Comparison of ENCODE assay signal across 1 cellular context in genomic region chr11:101567086-101567485, GRCh38.
TF ChIP-seq lines count a peak whose summit lies in the region.

No MANE protein-coding gene starts in this region.

TF ChIP-seq in WTC11, 78 proteins besides CTCF, POLR2A, EP300 and RAD21 (continued from another document):
- TF ChIP-seq, protein P1, sequence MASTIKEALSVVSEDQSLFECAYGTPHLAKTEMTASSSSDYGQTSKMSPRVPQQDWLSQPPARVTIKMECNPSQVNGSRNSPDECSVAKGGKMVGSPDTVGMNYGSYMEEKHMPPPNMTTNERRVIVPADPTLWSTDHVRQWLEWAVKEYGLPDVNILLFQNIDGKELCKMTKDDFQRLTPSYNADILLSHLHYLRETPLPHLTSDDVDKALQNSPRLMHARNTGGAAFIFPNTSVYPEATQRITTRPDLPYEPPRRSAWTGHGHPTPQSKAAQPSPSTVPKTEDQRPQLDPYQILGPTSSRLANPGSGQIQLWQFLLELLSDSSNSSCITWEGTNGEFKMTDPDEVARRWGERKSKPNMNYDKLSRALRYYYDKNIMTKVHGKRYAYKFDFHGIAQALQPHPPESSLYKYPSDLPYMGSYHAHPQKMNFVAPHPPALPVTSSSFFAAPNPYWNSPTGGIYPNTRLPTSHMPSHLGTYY (CRISPR knock-in tag; IDR thresholded peaks at IDR 0.05) = no peak
- TF ChIP-seq, protein P2, sequence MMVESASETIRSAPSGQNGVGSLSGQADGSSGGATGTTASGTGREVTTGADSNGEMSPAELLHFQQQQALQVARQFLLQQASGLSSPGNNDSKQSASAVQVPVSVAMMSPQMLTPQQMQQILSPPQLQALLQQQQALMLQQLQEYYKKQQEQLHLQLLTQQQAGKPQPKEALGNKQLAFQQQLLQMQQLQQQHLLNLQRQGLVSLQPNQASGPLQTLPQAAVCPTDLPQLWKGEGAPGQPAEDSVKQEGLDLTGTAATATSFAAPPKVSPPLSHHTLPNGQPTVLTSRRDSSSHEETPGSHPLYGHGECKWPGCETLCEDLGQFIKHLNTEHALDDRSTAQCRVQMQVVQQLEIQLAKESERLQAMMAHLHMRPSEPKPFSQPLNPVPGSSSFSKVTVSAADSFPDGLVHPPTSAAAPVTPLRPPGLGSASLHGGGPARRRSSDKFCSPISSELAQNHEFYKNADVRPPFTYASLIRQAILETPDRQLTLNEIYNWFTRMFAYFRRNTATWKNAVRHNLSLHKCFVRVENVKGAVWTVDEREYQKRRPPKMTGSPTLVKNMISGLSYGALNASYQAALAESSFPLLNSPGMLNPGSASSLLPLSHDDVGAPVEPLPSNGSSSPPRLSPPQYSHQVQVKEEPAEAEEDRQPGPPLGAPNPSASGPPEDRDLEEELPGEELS (CRISPR knock-in tag; IDR thresholded peaks at IDR 0.05) = no peak
- TF ChIP-seq JUN (CRISPR knock-in tag; IDR thresholded peaks at IDR 0.05) (no peak), ZNF138 (CRISPR knock-in tag; conservative IDR thresholded peaks at IDR 0.05) (no peak), CREB1 (CRISPR knock-in tag; IDR thresholded peaks at IDR 0.05) (no peak)
